Comparison of ENCODE assay signal across 2 cellular contexts in genomic region chr2:96945011-96945410, GRCh38.
A peak's percentile ranks its signal among the peaks of the same experiment; 100 is the strongest.
TF ChIP-seq lines count a peak whose summit lies in the region.

No MANE protein-coding gene starts in this region.

TF ChIP-seq in HEK293, 187 proteins besides CTCF, POLR2A, EP300 and RAD21:
- TF ChIP-seq SCRT2 (tag by site-specific recombination; IDR thresholded peaks at IDR 0.05) (peak; percentile 55), YY1 (tag by site-specific recombination; IDR thresholded peaks at IDR 0.05) (no peak)

TF ChIP-seq in H1, 55 proteins besides CTCF, POLR2A, EP300 and RAD21 (continued from another document):
- TF ChIP-seq KDM5A (IDR thresholded peaks at IDR 0.05; ENCODE audit: low read length) (no peak), SRF (IDR thresholded peaks at IDR 0.05; ENCODE audit: low read depth, low read length) (no peak), CHD1 (IDR thresholded peaks at IDR 0.05; ENCODE audit: low read depth, low read length) (no peak), CREB1 (IDR thresholded peaks at IDR 0.05) (no peak), FOSL1 (IDR thresholded peaks at IDR 0.05; ENCODE audit: insufficient read depth, low read depth, low read length) (no peak), JUND (IDR thresholded peaks at IDR 0.05; ENCODE audit: low read length) (no peak), BRCA1 (IDR thresholded peaks at IDR 0.05; ENCODE audit: low read depth, low read length) (no peak), SP4 (IDR thresholded peaks at IDR 0.05; ENCODE audit: low read length) (no peak), BCL11A (IDR thresholded peaks at IDR 0.05; ENCODE audit: low read depth in 2 of 2, low read length in 2 of 2) (no peak), POU5F1 (IDR thresholded peaks at IDR 0.05; ENCODE audit: low read depth, low read length) (no peak)
- TF ChIP-seq, protein P1, sequence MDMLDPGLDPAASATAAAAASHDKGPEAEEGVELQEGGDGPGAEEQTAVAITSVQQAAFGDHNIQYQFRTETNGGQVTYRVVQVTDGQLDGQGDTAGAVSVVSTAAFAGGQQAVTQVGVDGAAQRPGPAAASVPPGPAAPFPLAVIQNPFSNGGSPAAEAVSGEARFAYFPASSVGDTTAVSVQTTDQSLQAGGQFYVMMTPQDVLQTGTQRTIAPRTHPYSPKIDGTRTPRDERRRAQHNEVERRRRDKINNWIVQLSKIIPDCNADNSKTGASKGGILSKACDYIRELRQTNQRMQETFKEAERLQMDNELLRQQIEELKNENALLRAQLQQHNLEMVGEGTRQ (IDR thresholded peaks at IDR 0.05; ENCODE audit: low read length): no peak
TF ChIP-seq in H1: peak in this region for 0.
